21 cellular contexts compared by ENCODE assay signal in genomic region chr11:113531575-113532451, GRCh38. TPM values are rescaled to one million over a fixed set of nuclear protein-coding genes. Genes with fewer than 3 reads are reported as not detected.
DNase-seq lines count a peak whose midpoint lies in the region; ATAC-seq and TF ChIP-seq lines count a peak whose summit lies in the region.
"Had no signal": no experiment of that assay in that cellular context is flagged by ENCODE, and none has a peak within 500 bp of the region (broad histone marks: within the 10 kb centered on the region; RNA-seq: fewer than 3 reads in every experiment).

No MANE protein-coding gene starts in this region.

- H3K4me1 ChIP-seq in mammary epithelial cell (ENCODE audit: insufficient read depth, low read length) (peaks cover 44% of the 10 kb centered on the region), breast epithelium (no peaks in the 10 kb centered on the region)
- H3K4me1 ChIP-seq: left ventricle myocardium inferior had no signal

- H3K9ac ChIP-seq in mammary epithelial cell (ENCODE audit: insufficient read depth, low read length): no peak overlapping the region

- H3K27ac ChIP-seq in mammary epithelial cell (ENCODE audit: insufficient read depth, low read depth, low read length) (no peak overlapping the region), breast epithelium (peak overlapping the region in 1 of 2 donors; percentile 38)
- H3K27ac ChIP-seq: left ventricle myocardium inferior had no signal

- intact Hi-C loops in mammary epithelial cell (cut with micrococcal nuclease) (loop anchor here (1.0 to 10.0 kb wide), 7 partner anchors 58 to 263 kb away; partner anchors contain the start of genes ANKK1 and TTC12), breast epithelium (cut with DNase I; ENCODE audit: low total_unique reads) (no loop called here)

- H3K27me3 ChIP-seq in mammary epithelial cell (ENCODE audit: insufficient read depth, low read length) (no peaks in the 10 kb centered on the region), breast epithelium (no peaks in the 10 kb centered on the region)

- peak overlapping the region; percentile 69 for H2AFZ ChIP-seq in mammary epithelial cell (ENCODE audit: low read depth, low read length)

- H4K20me1 ChIP-seq in mammary epithelial cell (ENCODE audit: insufficient read depth, low read length): no peaks in the 10 kb centered on the region

- no peaks in the 10 kb centered on the region for H3K79me2 ChIP-seq in mammary epithelial cell (ENCODE audit: insufficient read depth, low read length)

- H3K27ac Mint-ChIP-seq in activated T-cell treated with anti-CD3 and anti-CD28 coated beads, Interleukin-2, amount 50 U/mL, for 72 hours: no peak overlapping the region
- no peak overlapping the region for H3K27ac Mint-ChIP-seq in activated naive CD8-positive, alpha-beta T cell treated with anti-CD3 and anti-CD28 coated beads, Interleukin-2, amount 50 U/mL, for 24 hours
- H3K27ac Mint-ChIP-seq: activated CD8-positive, alpha-beta T cell treated with anti-CD3 and anti-CD28 coated beads, Interleukin-2, amount 10 ng/mL, durations not matched to agents 7 days and 5 days; activated naive CD8-positive, alpha-beta T cell; stimulated activated memory B cell treated with anti-CD40 and anti-IgM and Interleukin-4, amounts not matched to agents 10 μg/mL and 1 μg/mL and 100 μg/mL, for 72 hours had no signal

- in situ Hi-C loops in mammary epithelial cell (cut with MboI; ENCODE audit: low sequenced_read_pairs in 2 of 2): loop anchor here (5.0 to 10.0 kb wide), 3 partner anchors 203 to 225 kb away; partner anchors contain the start of gene TTC12 (in 1 of the 2)

- H3K4me3 ChIP-seq in mammary epithelial cell (replicated peaks in 1 of 3; ENCODE audit: insufficient read depth in 1 of 3, low read depth in 2 of 3, low read length in 3 of 3) (no peak overlapping the region), breast epithelium (no peak overlapping the region)
- H3K4me3 ChIP-seq: left ventricle myocardium inferior had no signal

- no peaks in the 10 kb centered on the region for H3K9me3 Mint-ChIP-seq in activated T-cell treated with anti-CD3 and anti-CD28 coated beads, Interleukin-2, amount 50 U/mL, for 72 hours
- no peaks in the 10 kb centered on the region for H3K9me3 Mint-ChIP-seq in activated naive CD8-positive, alpha-beta T cell treated with anti-CD3 and anti-CD28 coated beads, Interleukin-2, amount 50 U/mL, for 24 hours
- H3K9me3 Mint-ChIP-seq: H9; stimulated activated memory B cell treated with anti-CD40 and anti-IgM and Interleukin-4, amounts not matched to agents 10 μg/mL and 1 μg/mL and 100 μg/mL, for 72 hours had no signal

- H3K36me3 Mint-ChIP-seq in activated T-cell treated with anti-CD3 and anti-CD28 coated beads, Interleukin-2, amount 50 U/mL, for 72 hours (ENCODE audit: insufficient read depth in 2 of 2): no peaks in the 10 kb centered on the region
- H3K36me3 Mint-ChIP-seq in activated naive CD8-positive, alpha-beta T cell treated with anti-CD3 and anti-CD28 coated beads, Interleukin-2, amount 50 U/mL, for 24 hours (ENCODE audit: low read depth): no peaks in the 10 kb centered on the region
- H3K36me3 Mint-ChIP-seq: activated naive CD8-positive, alpha-beta T cell; stimulated activated memory B cell treated with anti-CD40 and anti-IgM and Interleukin-4, amounts not matched to agents 10 μg/mL and 1 μg/mL and 100 μg/mL, for 72 hours had no signal

- no peak overlapping the region for H3K4me2 ChIP-seq in mammary epithelial cell (ENCODE audit: insufficient read depth, low read depth, low read length)

- H3K27me3 Mint-ChIP-seq in activated T-cell treated with anti-CD3 and anti-CD28 coated beads, Interleukin-2, amount 50 U/mL, for 72 hours (ENCODE audit: low read depth): peaks cover 45% of the 10 kb centered on the region
- H3K27me3 Mint-ChIP-seq in activated naive CD8-positive, alpha-beta T cell treated with anti-CD3 and anti-CD28 coated beads, Interleukin-2, amount 50 U/mL, for 24 hours: peaks cover 20% of the 10 kb centered on the region

- TF ChIP-seq POLR2A in breast epithelium (IDR thresholded peaks at IDR 0.05): no peak

- no peak for TF ChIP-seq CTCF in mammary epithelial cell (conservative IDR thresholded peaks at IDR 0.05 in 1 of 2, IDR thresholded peaks at IDR 0.05 in 1 of 2; ENCODE audit: extremely low read depth in 1 of 2, insufficient read depth in 1 of 2, low read depth in 1 of 2, low read length in 2 of 2)
- no peak for TF ChIP-seq CTCF in breast epithelium (IDR thresholded peaks at IDR 0.05)

- dilution Hi-C loops in mammary epithelial cell (cut with HindIII; ENCODE audit: low sequenced_read_pairs): no loop called here

- BruUV-seq in mammary epithelial cell (replicated peaks; lab: Mats Ljungman, UMichigan): no TSS peak

- no peak overlapping the region for H3K4me3 Mint-ChIP-seq in activated T-cell treated with anti-CD3 and anti-CD28 coated beads, Interleukin-2, amount 50 U/mL, for 72 hours
- no peak overlapping the region for H3K4me3 Mint-ChIP-seq in activated naive CD8-positive, alpha-beta T cell treated with anti-CD3 and anti-CD28 coated beads, Interleukin-2, amount 50 U/mL, for 24 hours
- H3K4me3 Mint-ChIP-seq: activated CD8-positive, alpha-beta T cell treated with anti-CD3 and anti-CD28 coated beads, Interleukin-2, amount 10 ng/mL, durations not matched to agents 7 days and 5 days; activated naive CD8-positive, alpha-beta T cell; H9; stimulated activated memory B cell treated with anti-CD40 and anti-IgM and Interleukin-4, amounts not matched to agents 10 μg/mL and 1 μg/mL and 100 μg/mL, for 72 hours had no signal

- H3K36me3 ChIP-seq in mammary epithelial cell (ENCODE audit: insufficient read depth, low read length) (no peaks in the 10 kb centered on the region), breast epithelium (no peaks in the 10 kb centered on the region)
- H3K36me3 ChIP-seq: left ventricle myocardium inferior had no signal

- 68% methylated on average over 7 of the region's 8 CpGs for WGBS in mammary epithelial cell (ENCODE audit: low coverage, missing lambda C conversion rate)

- ATAC-seq in left lobe of liver (peak; percentile 27), GM21786 (IDR thresholded peaks at IDR 0.05; ENCODE audit: unreplicated experiment) (no peak)
- ATAC-seq in activated T-cell treated with anti-CD3 and anti-CD28 coated beads, Interleukin-2, amount 50 U/mL, for 72 hours (replicated peaks in 1 of 2): no peak
- no peak for ATAC-seq in activated naive CD8-positive, alpha-beta T cell treated with anti-CD3 and anti-CD28 coated beads, Interleukin-2, amount 50 U/mL, for 24 hours
- ATAC-seq: activated CD4-positive, CD25-positive, alpha-beta regulatory T cell treated with anti-CD3 and anti-CD28 coated beads, Interleukin-2, amount 50 U/mL, for 24 hours; stimulated activated memory B cell treated with anti-CD40 and anti-IgM and Interleukin-4, amounts not matched to agents 10 μg/mL and 1 μg/mL and 100 μg/mL, for 72 hours had no signal

- CTCF ChIA-PET in mammary epithelial cell (lab: Charles Lee; ENCODE audit: low non-redundant PET): interaction anchor here (0.6 to 0.7 kb wide), 3 partner anchors 147 to 944 kb away, joined by 3 to 5 read pairs (median 4); partner anchors contain the start of gene ZW10

- no peaks in the 10 kb centered on the region for H3K4me1 Mint-ChIP-seq in activated T-cell treated with anti-CD3 and anti-CD28 coated beads, Interleukin-2, amount 50 U/mL, for 72 hours (ENCODE audit: low read depth)
- no peaks in the 10 kb centered on the region for H3K4me1 Mint-ChIP-seq in activated naive CD8-positive, alpha-beta T cell treated with anti-CD3 and anti-CD28 coated beads, Interleukin-2, amount 50 U/mL, for 24 hours

- peaks cover 3% of the 10 kb centered on the region for H3K9me3 ChIP-seq in mammary epithelial cell (replicated peaks; ENCODE audit: insufficient read depth, low read length)
- H3K9me3 ChIP-seq in breast epithelium: no peaks in the 10 kb centered on the region
- H3K9me3 ChIP-seq: left ventricle myocardium inferior had no signal

- DNase-seq in mammary epithelial cell (no peak), breast epithelium (ENCODE audit: low spot score in 2 of 2) (no peak), ecto neural progenitor cell (ENCODE audit: low spot score) (peak; percentile 34), left lobe of liver (ENCODE audit: low spot score) (no peak), kidney tubule cell (ENCODE audit: low spot score) (no peak)
- no peak for DNase-seq in activated T-cell treated with anti-CD3 and anti-CD28 coated beads, Interleukin-2, amount 50 U/mL, for 72 hours
- DNase-seq in activated naive CD8-positive, alpha-beta T cell treated with anti-CD3 and anti-CD28 coated beads, Interleukin-2, amount 50 U/mL, for 24 hours: no peak
- DNase-seq: cortex of kidney, T1000 had no signal

RNA-seq across cellular contexts. Expression of gene DRD2, which starts 56.6 kb away (rescaled TPM):
- total RNA-seq in mammary epithelial cell (1 to 10 TPM; 1.5 to 6.8 TPM), breast epithelium (1 to 10 TPM in 1 of 3 donors, under 1 TPM in 2; 0.16 to 8.5 (median 0.33) TPM), left lobe of liver (not detected)
- polyA plus RNA-seq in mammary epithelial cell: 28.7 TPM
- 7.9 TPM for polyA minus RNA-seq in mammary epithelial cell
- under 1 TPM; 0.12 to 0.30 TPM for total RNA-seq in activated T-cell treated with anti-CD3 and anti-CD28 coated beads, Interleukin-2, amount 50 U/mL, for 72 hours
- total RNA-seq: A172; activated CD8-positive, alpha-beta T cell treated with anti-CD3 and anti-CD28 coated beads, Interleukin-2, amount 10 ng/mL, durations not matched to agents 7 days and 5 days; G401; glomerular endothelial cell; left ventricle myocardium inferior; right cardiac atrium had no signal
- polyA plus RNA-seq: BJ had no signal
